13 cellular contexts compared by ENCODE assay signal in the genomic region with DNA sequence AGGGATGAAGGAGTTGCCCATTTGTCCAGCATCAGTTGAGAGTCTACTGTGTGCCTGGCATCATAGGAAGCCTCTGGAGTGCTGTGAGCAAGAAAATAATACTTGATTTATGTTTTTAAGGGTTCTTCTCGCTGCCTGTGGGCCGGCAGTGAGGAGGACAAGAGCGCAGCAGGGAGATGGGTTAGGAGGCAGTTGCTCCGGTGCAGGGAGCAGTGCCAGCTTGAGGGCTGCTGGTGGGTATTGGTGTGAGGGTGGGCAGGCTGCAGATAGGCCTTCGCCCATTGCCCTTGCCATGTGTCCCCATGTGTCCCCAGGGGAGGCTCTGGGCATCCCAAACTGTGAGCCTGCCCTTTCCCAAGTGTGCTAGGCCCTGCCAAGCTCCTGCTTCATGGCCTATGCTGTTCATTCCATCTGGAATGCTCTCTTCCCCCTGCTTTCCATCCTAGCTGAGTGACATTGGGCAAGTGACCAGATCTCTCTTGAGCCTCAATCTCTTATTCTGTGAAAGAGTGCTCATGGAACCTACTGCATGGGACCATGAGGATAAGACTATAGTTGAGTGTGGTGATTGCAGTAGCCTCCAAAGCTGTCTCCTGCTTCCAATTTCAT. TPM values are rescaled to one million over a fixed set of nuclear protein-coding genes. Genes with fewer than 3 reads are reported as not detected.
A peak's percentile ranks its signal among the peaks of the same experiment; 100 is the strongest.
DNase-seq lines count a peak whose midpoint lies in the region; ATAC-seq and TF ChIP-seq lines count a peak whose summit lies in the region.
"Had no signal": no experiment of that assay in that cellular context is flagged by ENCODE, and none has a peak within 500 bp of the region (broad histone marks: within the 10 kb centered on the region; RNA-seq: fewer than 3 reads in every experiment).

No MANE protein-coding gene starts in this region.

- H3K4me1 Mint-ChIP-seq in activated CD8-positive, alpha-beta memory T cell treated with anti-CD3 and anti-CD28 coated beads, Interleukin-2, amount 10 ng/mL, durations not matched to agents 7 days and 5 days: peaks cover 71% of the 10 kb centered on the region
- H3K4me1 Mint-ChIP-seq in T-cell: peaks cover 58 to 99% (median 59%) of the 10 kb centered on the region in 3 donors
- H3K4me1 Mint-ChIP-seq in effector memory CD8-positive, alpha-beta T cell (ENCODE audit: low read depth in 2 of 2): peaks cover 87 to 99% of the 10 kb centered on the region in 2 donors
- no peaks in the 10 kb centered on the region for H3K4me1 Mint-ChIP-seq in nephron progenitor cell

- POLR2A ChIA-PET in T-cell (lab: Charles Lee): interaction anchor here in 1 of 2 donors (0.6 kb wide), 1 partner anchor 977 kb away, joined by 3 read pairs; no protein-coding TSS in a partner anchor

- ATAC-seq in activated CD8-positive, alpha-beta memory T cell treated with anti-CD3 and anti-CD28 coated beads, Interleukin-2, amount 10 ng/mL, durations not matched to agents 7 days and 5 days: peak; percentile 6
- ATAC-seq in T-cell (replicated peaks in 1 of 4) (peak in 1 of 4 experiments; percentile 14), HG03442 (IDR thresholded peaks at IDR 0.05; ENCODE audit: unreplicated experiment) (no peak)
- no peak for ATAC-seq in effector memory CD8-positive, alpha-beta T cell (replicated peaks)

- CTCF ChIA-PET in activated CD8-positive, alpha-beta memory T cell treated with anti-CD3 and anti-CD28 coated beads, Interleukin-2, amount 10 ng/mL, durations not matched to agents 7 days and 5 days (lab: Charles Lee): interaction anchor here (0.8 to 7.8 kb wide), 11 partner anchors 10 to 58 kb away, joined by 3 to 45 read pairs (median 4); no protein-coding TSS in a partner anchor
- CTCF ChIA-PET in T-cell (lab: Charles Lee): interaction anchor here in 1 of 2 donors (0.8 kb wide), 1 partner anchor 22 kb away, joined by 3 read pairs; no protein-coding TSS in a partner anchor

- no peak for DNase-seq in activated CD8-positive, alpha-beta memory T cell treated with anti-CD3 and anti-CD28 coated beads, Interleukin-2, amount 10 ng/mL, durations not matched to agents 7 days and 5 days
- no peak for DNase-seq in activated CD8-positive, alpha-beta memory T cell treated with anti-CD3 and anti-CD28 coated beads, Interleukin-2, amount 50 U/mL, for 4 hours
- DNase-seq in T-cell (no peak), nephron progenitor cell (no peak), medulla oblongata (ENCODE audit: extremely low spot score) (no peak), GM19240 (ENCODE audit: insufficient read length, low spot score) (no peak)
- no peak for DNase-seq in effector memory CD8-positive, alpha-beta T cell
- DNase-seq: DMS 273 treated with DMSO at 0.1 percent for 48 hours, endodermal cell, NCI-H524, ovary, T1000 had no signal

- H3K27me3 Mint-ChIP-seq in activated CD8-positive, alpha-beta memory T cell treated with anti-CD3 and anti-CD28 coated beads, Interleukin-2, amount 10 ng/mL, durations not matched to agents 7 days and 5 days: no peaks in the 10 kb centered on the region
- H3K27me3 Mint-ChIP-seq in T-cell (no peaks in the 10 kb centered on the region), nephron progenitor cell (ENCODE audit: low read depth, poor library complexity) (peaks cover 8% of the 10 kb centered on the region)
- H3K27me3 Mint-ChIP-seq in effector memory CD8-positive, alpha-beta T cell: no peaks in the 10 kb centered on the region

- TF ChIP-seq CTCF in nephron progenitor cell (IDR thresholded peaks at IDR 0.05): no peak

- peak overlapping the region; percentile 90 for H3K27ac Mint-ChIP-seq in activated CD8-positive, alpha-beta memory T cell treated with anti-CD3 and anti-CD28 coated beads, Interleukin-2, amount 10 ng/mL, durations not matched to agents 7 days and 5 days
- H3K27ac Mint-ChIP-seq in T-cell (peak overlapping the region; percentile 19 to 28), nephron progenitor cell (peak overlapping the region; percentile 9)
- H3K27ac Mint-ChIP-seq in effector memory CD8-positive, alpha-beta T cell: peak overlapping the region; percentile 64 to 78
- H3K27ac Mint-ChIP-seq: endodermal cell had no signal

- peak overlapping the region; percentile 12 for H3K4me3 Mint-ChIP-seq in activated CD8-positive, alpha-beta memory T cell treated with anti-CD3 and anti-CD28 coated beads, Interleukin-2, amount 10 ng/mL, durations not matched to agents 7 days and 5 days
- H3K4me3 Mint-ChIP-seq in T-cell (peak overlapping the region in 1 of 3 donors; percentile 52), nephron progenitor cell (no peak overlapping the region)
- peak overlapping the region; percentile 66 to 69 for H3K4me3 Mint-ChIP-seq in effector memory CD8-positive, alpha-beta T cell
- H3K4me3 Mint-ChIP-seq: endodermal cell had no signal

- peaks cover 23% of the 10 kb centered on the region for H3K36me3 Mint-ChIP-seq in activated CD8-positive, alpha-beta memory T cell treated with anti-CD3 and anti-CD28 coated beads, Interleukin-2, amount 10 ng/mL, durations not matched to agents 7 days and 5 days
- H3K36me3 Mint-ChIP-seq in T-cell (no peaks in the 10 kb centered on the region), nephron progenitor cell (ENCODE audit: low read depth) (no peaks in the 10 kb centered on the region)
- H3K36me3 Mint-ChIP-seq in effector memory CD8-positive, alpha-beta T cell (ENCODE audit: insufficient read depth): peaks cover 10% of the 10 kb centered on the region

- no peaks in the 10 kb centered on the region for H3K9me3 Mint-ChIP-seq in activated CD8-positive, alpha-beta memory T cell treated with anti-CD3 and anti-CD28 coated beads, Interleukin-2, amount 10 ng/mL, durations not matched to agents 7 days and 5 days (ENCODE audit: low read depth)
- H3K9me3 Mint-ChIP-seq in T-cell (no peaks in the 10 kb centered on the region), nephron progenitor cell (no peaks in the 10 kb centered on the region)
- no peaks in the 10 kb centered on the region for H3K9me3 Mint-ChIP-seq in effector memory CD8-positive, alpha-beta T cell
- H3K9me3 Mint-ChIP-seq: endodermal cell had no signal

RNA-seq across cellular contexts. Expression of a gene that starts 19.8 kb away (rescaled TPM):
- total RNA-seq in activated CD8-positive, alpha-beta memory T cell treated with anti-CD3 and anti-CD28 coated beads, Interleukin-2, amount 10 ng/mL, durations not matched to agents 7 days and 5 days: 10 to 100 TPM; 56.8 to 81.8 TPM
- total RNA-seq in T-cell: 10 to 100 TPM; 67.9 to 99.2 (median 72.1) TPM

Comparison
In these comparisons a context has a peak if more than half of its experiments do, and no peak if none do; other contexts are left out.
1. H3K27ac Mint-ChIP-seq: peak in every context shown above with its lines; median percentile 90 in activated CD8-positive, alpha-beta memory T cell treated with anti-CD3 and anti-CD28 coated beads, Interleukin-2, amount 10 ng/mL, durations not matched to agents 7 days and 5 days; 71 in effector memory CD8-positive, alpha-beta T cell; 24 in T-cell; 9 in nephron progenitor cell.